8 cellular contexts compared by ENCODE assay signal in the genomic region with DNA sequence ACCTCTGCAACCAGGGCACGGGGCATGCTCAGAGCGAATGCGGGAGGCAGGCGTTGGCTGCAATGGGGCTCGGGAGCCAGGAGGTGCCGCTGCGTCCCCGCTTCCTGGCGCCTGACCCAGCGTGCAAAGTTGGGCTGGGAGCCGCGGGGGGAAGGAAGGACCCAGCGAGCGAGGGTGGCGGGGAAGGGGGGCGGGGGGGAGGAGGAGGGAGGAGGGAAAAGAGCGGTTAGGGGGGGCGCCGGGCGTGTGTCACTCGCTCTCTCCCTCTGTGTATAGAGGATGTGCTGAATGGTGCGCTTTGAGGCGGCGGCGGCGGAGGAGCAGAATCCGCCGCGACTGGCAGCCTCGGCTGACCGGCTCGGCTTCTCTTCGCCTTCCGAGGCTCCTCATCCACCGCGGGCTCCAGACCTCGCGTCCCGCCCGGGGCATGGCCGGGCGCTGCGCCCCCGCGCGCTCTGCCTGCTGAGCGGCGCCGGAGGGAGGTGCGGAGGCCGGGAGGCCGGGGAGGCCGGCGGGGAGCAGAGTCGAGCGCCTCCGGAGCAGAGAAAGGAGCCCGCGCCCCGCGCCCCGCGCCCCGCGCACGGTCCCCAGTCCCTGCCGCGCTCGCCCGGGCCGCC. TPM values are rescaled to one million over a fixed set of nuclear protein-coding genes. Genes with fewer than 3 reads are reported as not detected.
DNase-seq lines count a peak whose midpoint lies in the region; ATAC-seq lines count a peak whose summit lies in the region.

A gene (plus strand): TSS at position 252 of the 617 bp plus-strand sequence. CDS start 386 bp downstream, outside the sequence.

- H3K27ac Mint-ChIP-seq in natural killer cell treated with Interleukin-12 subunit alpha and Interleukin-12 subunit beta and Interleukin-15 and Interleukin-18, amount 100 ng/mL, for 72 hours: peak within 1 kb of the TSS; percentile 44 to 55

- H3K9me3 Mint-ChIP-seq in natural killer cell treated with Interleukin-12 subunit alpha and Interleukin-12 subunit beta and Interleukin-15 and Interleukin-18, amount 100 ng/mL, for 72 hours: no peaks in the 10 kb centered on the region

- peak; percentile 86 for ATAC-seq in GM21528 (IDR thresholded peaks at IDR 0.05; ENCODE audit: low FRiP score, unreplicated experiment)
- peak; percentile 87 to 95 for ATAC-seq in natural killer cell treated with Interleukin-12 subunit alpha and Interleukin-12 subunit beta and Interleukin-15 and Interleukin-18, amount 100 ng/mL, for 72 hours

- no peaks in the 10 kb centered on the region for H3K36me3 Mint-ChIP-seq in natural killer cell treated with Interleukin-12 subunit alpha and Interleukin-12 subunit beta and Interleukin-15 and Interleukin-18, amount 100 ng/mL, for 72 hours

- H3K4me3 ChIP-seq in Jurkat, Clone E6-1 (ENCODE audit: low read length): peak within 1 kb of the TSS; percentile 58

- H3K4me1 Mint-ChIP-seq in natural killer cell treated with Interleukin-12 subunit alpha and Interleukin-12 subunit beta and Interleukin-15 and Interleukin-18, amount 100 ng/mL, for 72 hours (ENCODE audit: low read depth in 2 of 2): peaks cover 16 to 30% of the 10 kb centered on the region in 2 donors

- DNase-seq in Caki2 (ENCODE audit: low read depth) (peak; percentile 68), RPMI8226 (peak; percentile 88), fibroblast of the conjunctiva (ENCODE audit: low read depth) (peak; percentile 68)
- DNase-seq in Jurkat, Clone E6-1 (ENCODE audit: low read depth, low spot score): peak; percentile 81
- peak; percentile 88 for DNase-seq in activated effector memory CD4-positive, alpha-beta T cell treated with anti-CD3 and anti-CD28 coated beads, Interleukin-2, amount 50 U/mL, for 16 hours
- DNase-seq in natural killer cell treated with Interleukin-12 subunit alpha and Interleukin-12 subunit beta and Interleukin-15 and Interleukin-18, amount 100 ng/mL, for 72 hours (ENCODE audit: low spot score): peak; percentile 90
- peak; percentile 87 for DNase-seq in stimulated activated naive CD4-positive, alpha-beta T cell treated with Interleukin-2 at 50 U/mL for 16 hours (lab: John Stamatoyannopoulos, UW)

- peak within 1 kb of the TSS; percentile 86 for H3K4me3 Mint-ChIP-seq in natural killer cell treated with Interleukin-12 subunit alpha and Interleukin-12 subunit beta and Interleukin-15 and Interleukin-18, amount 100 ng/mL, for 72 hours

- in situ Hi-C loops in Caki2 (cut with HindIII; ENCODE audit: low pct_unique_long_range_greater_than_20kb, low sequenced_read_pairs): no loop called here

- peaks cover 7 to 18% of the 10 kb centered on the region in 2 donors for H3K27me3 Mint-ChIP-seq in natural killer cell treated with Interleukin-12 subunit alpha and Interleukin-12 subunit beta and Interleukin-15 and Interleukin-18, amount 100 ng/mL, for 72 hours

RNA-seq across cellular contexts. Expression of the gene that starts here (rescaled TPM):
- total RNA-seq in Caki2 (2014; rRNA removed; shearing (Covaris generic); ENCODE audit: low replicate concordance): 2.4 and 2.5 TPM in 2 replicates
- polyA plus RNA-seq in Jurkat, Clone E6-1 (2012; ENCODE audit: insufficient read depth, insufficient read length): 4.0 TPM
- total RNA-seq in natural killer cell treated with Interleukin-12 subunit alpha and Interleukin-12 subunit beta and Interleukin-15 and Interleukin-18, amount 100 ng/mL, for 72 hours: 10 to 100 TPM; 12.3 to 13.4 TPM

Comparison
In these comparisons a context has a peak if more than half of its experiments do, and no peak if none do; other contexts are left out.
1. Peak in every context shown above with its lines: DNase-seq, ATAC-seq and H3K4me3 ChIP-seq.